In genomic region chr19:4660181-4660791, GRCh38 we compare ENCODE assay signal across 9 cellular contexts.
DNase-seq lines count a peak whose midpoint lies in the region; ATAC-seq and TF ChIP-seq lines count a peak whose summit lies in the region.
"Had no signal": no experiment of that assay in that cellular context is flagged by ENCODE, and none has a peak within 500 bp of the region (broad histone marks: within the 10 kb centered on the region; RNA-seq: fewer than 3 reads in every experiment).

No MANE protein-coding gene starts in this region.

- ATAC-seq in GM21515 (IDR thresholded peaks at IDR 0.05; ENCODE audit: unreplicated experiment), result no peak

- TF ChIP-seq CTCF in 22Rv1 (IDR thresholded peaks at IDR 0.05) (peak; percentile 78), GM12875 (IDR thresholded peaks at IDR 0.05; ENCODE audit: borderline replicate concordance, insufficient read depth, low read depth, low read length) (peak; percentile 29; the same call in 1 of the 2 replicates), foreskin fibroblast (IDR thresholded peaks at IDR 0.05; ENCODE audit: low read depth, low read length) (peak; percentile 9), coronary artery (IDR thresholded peaks at IDR 0.05) (no peak)

- DNase-seq in RKO (ENCODE audit: low spot score) (peak; percentile 44), foreskin fibroblast (no peak), AG20443 (ENCODE audit: low spot score) (no peak), 8988T (no peak), coronary artery (ENCODE audit: low spot score) (no peak)
- DNase-seq: activated T-cell treated with anti-CD3 and anti-CD28 coated beads, Interleukin-2, amount 50 U/mL, for 4 hours had no signal

- H3K4me3 ChIP-seq in GM12875 (ENCODE audit: low read depth, low read length) (no peak overlapping the region), foreskin fibroblast (ENCODE audit: low read depth in 1 of 2, low read length in 2 of 2) (no peak overlapping the region), coronary artery (no peak overlapping the region)

- H3K27ac ChIP-seq in 22Rv1, result no peak overlapping the region
- no peak overlapping the region for H3K27ac ChIP-seq in coronary artery
